In the genomic region with DNA sequence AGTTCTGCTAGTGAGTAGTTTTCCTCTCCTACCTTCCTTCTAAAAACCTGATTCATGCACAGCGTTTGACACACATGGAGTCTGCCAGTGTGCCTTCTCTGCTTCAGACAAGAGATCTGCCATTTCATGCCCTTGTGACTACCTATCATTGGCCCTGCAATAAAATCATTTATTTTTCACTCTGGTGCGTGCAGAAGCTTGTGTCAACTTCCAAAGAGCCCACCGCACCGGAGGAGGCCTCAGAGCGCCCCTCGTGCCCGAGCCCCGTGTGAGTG, we compare ENCODE assay signal across 13 cellular contexts. TPM values are rescaled to one million over a fixed set of nuclear protein-coding genes. Genes with fewer than 3 reads are reported as not detected.
A peak's percentile ranks its signal among the peaks of the same experiment; 100 is the strongest.
DNase-seq lines count a peak whose midpoint lies in the region; ATAC-seq and TF ChIP-seq lines count a peak whose summit lies in the region.
"Had no signal": no experiment of that assay in that cellular context is flagged by ENCODE, and none has a peak within 500 bp of the region (broad histone marks: within the 10 kb centered on the region; RNA-seq: fewer than 3 reads in every experiment).

No MANE protein-coding gene starts in this region.

- H3K27me3 ChIP-seq in gastrocnemius medialis, result no peaks in the 10 kb centered on the region
- no peaks in the 10 kb centered on the region for H3K27me3 ChIP-seq in transverse colon

- no peak for TF ChIP-seq POLR2A in gastrocnemius medialis (IDR thresholded peaks at IDR 0.05)
- no peak for TF ChIP-seq POLR2A in transverse colon (IDR thresholded peaks at IDR 0.05)

- WGBS in transverse colon (ENCODE audit: low coverage in 1 of 2), 2 donors, result 69% methylated on average over 4 to 8 of the region's 8 CpGs

- H3K4me1 ChIP-seq in gastrocnemius medialis (peaks cover 42 to 60% of the 10 kb centered on the region in 2 donors), transverse colon (peaks cover 5 to 28% (median 13%) of the 10 kb centered on the region in 4 donors)

- peak overlapping the region in 1 of 2 donors; percentile 5 for H3K4me3 Mint-ChIP-seq in activated T-cell treated with anti-CD3 and anti-CD28 coated beads, Interleukin-2, amount 50 U/mL, for 72 hours
- no peak overlapping the region for H3K4me3 Mint-ChIP-seq in activated T-cell treated with anti-CD3 and anti-CD28 coated beads, Interleukin-2, amount 50 U/mL, for 4 hours

- no peaks in the 10 kb centered on the region for H3K9me3 Mint-ChIP-seq in activated T-cell treated with anti-CD3 and anti-CD28 coated beads, Interleukin-2, amount 50 U/mL, for 72 hours
- no peaks in the 10 kb centered on the region for H3K9me3 Mint-ChIP-seq in activated T-cell treated with anti-CD3 and anti-CD28 coated beads, Interleukin-2, amount 50 U/mL, for 4 hours

- H3K36me3 Mint-ChIP-seq in activated T-cell treated with anti-CD3 and anti-CD28 coated beads, Interleukin-2, amount 50 U/mL, for 72 hours (ENCODE audit: insufficient read depth in 2 of 2), result peaks cover 9 to 39% of the 10 kb centered on the region in 2 donors
- peaks cover 52% of the 10 kb centered on the region for H3K36me3 Mint-ChIP-seq in activated T-cell treated with anti-CD3 and anti-CD28 coated beads, Interleukin-2, amount 50 U/mL, for 4 hours (ENCODE audit: insufficient read depth)

- H3K27ac ChIP-seq in VCaP (peak overlapping the region; percentile 26; the same call in 1 of the 2 replicates), gastrocnemius medialis (peak overlapping the region; percentile 64 to 87 (median 82)), transverse colon (peak overlapping the region in 2 of 4 donors; percentile 29 to 52)

- H3K4me1 Mint-ChIP-seq in activated T-cell treated with anti-CD3 and anti-CD28 coated beads, Interleukin-2, amount 50 U/mL, for 72 hours (ENCODE audit: low read depth), result peaks cover 58% of the 10 kb centered on the region
- H3K4me1 Mint-ChIP-seq in activated T-cell treated with anti-CD3 and anti-CD28 coated beads, Interleukin-2, amount 50 U/mL, for 4 hours (ENCODE audit: low read depth), result peaks cover 51% of the 10 kb centered on the region

- no peak for ATAC-seq in activated T-cell treated with anti-CD3 and anti-CD28 coated beads, Interleukin-2, amount 50 U/mL, for 72 hours (replicated peaks in 1 of 2)
- no peak for ATAC-seq in activated T-cell treated with anti-CD3 and anti-CD28 coated beads, Interleukin-2, amount 50 U/mL, for 4 hours
- peak in 1 of 2 donors; percentile 7 for ATAC-seq in gastrocnemius medialis
- ATAC-seq: activated CD4-positive, CD25-positive, alpha-beta regulatory T cell treated with anti-CD3 and anti-CD28 coated beads, Interleukin-2, amount 50 U/mL, for 24 hours had no signal

- no peaks in the 10 kb centered on the region for H3K27me3 Mint-ChIP-seq in activated T-cell treated with anti-CD3 and anti-CD28 coated beads, Interleukin-2, amount 50 U/mL, for 72 hours (ENCODE audit: low read depth)
- no peaks in the 10 kb centered on the region for H3K27me3 Mint-ChIP-seq in activated T-cell treated with anti-CD3 and anti-CD28 coated beads, Interleukin-2, amount 50 U/mL, for 4 hours (ENCODE audit: low read depth)

- TF ChIP-seq EP300 in transverse colon (IDR thresholded peaks at IDR 0.05; ENCODE audit: low read depth), result no peak

- intact Hi-C loops in gastrocnemius medialis (cut with DNase I; ENCODE audit: low total_unique reads) (loop anchor here (5.0 kb wide), 1 partner anchor 52 kb away; no protein-coding TSS in a partner anchor), transverse colon (cut with DNase I; ENCODE audit: low total_unique reads) (no loop called here)

- in situ Hi-C loops in gastrocnemius medialis (cut with MboI; ENCODE audit: low sequenced_read_pairs in 4 of 4) (no loop called here), transverse colon (cut with MboI; ENCODE audit: low pct_ligation_motif_present in 1 of 4, low pct_unique_long_range_greater_than_20kb in 1 of 4, low sequenced_read_pairs in 3 of 4) (no loop called here)

- H3K4me3 ChIP-seq in gastrocnemius medialis (peak overlapping the region in 1 of 4 donors; percentile 18), transverse colon (no peak overlapping the region)
- H3K4me3 ChIP-seq: lung had no signal

- DNase-seq in activated T-cell treated with anti-CD3 and anti-CD28 coated beads, Interleukin-2, amount 50 U/mL, for 72 hours, result no peak
- no peak for DNase-seq in activated T-cell treated with anti-CD3 and anti-CD28 coated beads, Interleukin-2, amount 50 U/mL, for 4 hours
- DNase-seq in glomerular visceral epithelial cell (ENCODE audit: extremely low spot score) (peak; percentile 13), gastrocnemius medialis (no peak), CD1c-positive myeloid dendritic cell (ENCODE audit: extremely low spot score) (no peak), AG08395 (ENCODE audit: low spot score) (no peak), transverse colon (no peak)
- DNase-seq: HCEC 1CT; NCI-H2107; NK-92 treated with Interleukin-12 subunit alpha and Interleukin-12 subunit beta, amount 100 ng/mL, for 24 hours had no signal

- H3K27ac Mint-ChIP-seq in activated T-cell treated with anti-CD3 and anti-CD28 coated beads, Interleukin-2, amount 50 U/mL, for 72 hours, result peak overlapping the region; percentile 84

- H3K9me3 ChIP-seq in gastrocnemius medialis (no peaks in the 10 kb centered on the region), transverse colon (no peaks in the 10 kb centered on the region)

- TF ChIP-seq CTCF in VCaP (conservative IDR thresholded peaks at IDR 0.05) (no peak), gastrocnemius medialis (IDR thresholded peaks at IDR 0.05 in 4 of 5, conservative IDR thresholded peaks at IDR 0.05 in 1 of 5) (no peak), transverse colon (IDR thresholded peaks at IDR 0.05) (no peak)

- peaks cover 9 to 82% of the 10 kb centered on the region in 2 donors for H3K36me3 ChIP-seq in gastrocnemius medialis
- H3K36me3 ChIP-seq in transverse colon, result peaks cover 0 to 41% (median 18%) of the 10 kb centered on the region in 4 donors

RNA-seq across cellular contexts. Expression of gene HNRNPH1, which starts 13.7 kb away (rescaled TPM):
- 100 to 1,000 TPM; 805 to 958 TPM for total RNA-seq in activated T-cell treated with anti-CD3 and anti-CD28 coated beads, Interleukin-2, amount 50 U/mL, for 72 hours
- total RNA-seq in activated T-cell treated with anti-CD3 and anti-CD28 coated beads, Interleukin-2, amount 50 U/mL, for 4 hours, result 1,000 to 10,000 TPM; 1,008 to 1,029 (median 1,012) TPM
- 100 to 1,000 TPM in 3 of 4 donors, 10 to 100 TPM in 1; 72.4 to 209 (median 157) TPM for total RNA-seq in gastrocnemius medialis
- total RNA-seq in transverse colon, result 100 to 1,000 TPM; 358 to 910 (median 594) TPM

RNA-seq across cellular contexts. Expression of gene RUFY1, which starts 59.4 kb away (rescaled TPM):
- total RNA-seq in activated T-cell treated with anti-CD3 and anti-CD28 coated beads, Interleukin-2, amount 50 U/mL, for 72 hours, result 10 to 100 TPM; 32.0 to 37.9 TPM
- 10 to 100 TPM; 33.8 to 38.7 (median 34.3) TPM for total RNA-seq in activated T-cell treated with anti-CD3 and anti-CD28 coated beads, Interleukin-2, amount 50 U/mL, for 4 hours
- total RNA-seq in gastrocnemius medialis (10 to 100 TPM; 19.6 to 36.3 (median 26.0) TPM), transverse colon (10 to 100 TPM; 37.7 to 98.5 (median 52.7) TPM)
